ENCODE assay signal across 36 cellular contexts in the genomic region with DNA sequence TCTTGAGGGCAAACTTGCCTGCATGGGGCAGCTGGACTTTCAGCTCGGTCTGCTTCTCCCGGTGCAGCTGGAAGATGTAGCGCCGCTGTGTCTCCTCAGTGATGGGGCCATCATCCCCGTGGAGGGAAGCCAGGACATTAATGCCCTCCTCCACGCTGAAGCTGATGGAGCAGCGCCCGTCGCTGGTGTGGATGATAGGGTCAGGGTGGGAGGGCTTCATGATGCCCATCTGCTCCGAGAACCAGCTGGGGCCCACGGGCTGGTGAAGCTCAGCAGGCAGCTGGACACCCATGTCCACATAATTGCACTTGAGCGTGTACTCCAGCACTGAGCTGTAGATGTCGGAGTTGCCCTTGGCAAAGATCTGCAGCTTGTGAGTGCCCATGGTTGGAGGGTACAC. TPM values are rescaled to one million over a fixed set of nuclear protein-coding genes. Genes with fewer than 3 reads are reported as not detected.
"Had no signal": no experiment of that assay in that cellular context is flagged by ENCODE, and none has a peak within 500 bp of the region (broad histone marks: within the 10 kb centered on the region; RNA-seq: fewer than 3 reads in every experiment).

No MANE protein-coding gene starts in this region.

- DNase-seq: activated B cell treated with CpG ODN at 0.5 μM for 24 hours; activated CD4-positive, alpha-beta memory T cell treated with anti-CD3 and anti-CD28 coated beads for 36 hours; activated CD4-positive, alpha-beta T cell treated with anti-CD3 and anti-CD28 coated beads for 4 hours; activated CD4-positive, alpha-beta T cell treated with anti-CD3 and anti-CD28 coated beads, Interleukin-2, amount 10 ng/mL, durations not matched to agents 24 days and 14 days; activated CD4-positive, alpha-beta T cell treated with anti-CD3 and anti-CD28 coated beads, Interleukin-2, amount 50 U/mL, for 1 hour; activated CD4-positive, alpha-beta T cell treated with anti-CD3 and anti-CD28 coated beads, Interleukin-2, amount 50 U/mL, for 4 hours; activated CD4-positive, CD25-positive, alpha-beta regulatory T cell treated with anti-CD3 and anti-CD28 coated beads, Interleukin-2, amount 50 U/mL, for 72 hours; activated CD8-positive, alpha-beta memory T cell treated with anti-CD3 and anti-CD28 coated beads, Interleukin-2, amount 50 U/mL, for 4 hours; activated CD8-positive, alpha-beta T cell treated with anti-CD3 and anti-CD28 coated beads for 36 hours; activated effector memory CD4-positive, alpha-beta T cell treated with anti-CD3 and anti-CD28 coated beads, Interleukin-2, amount 50 U/mL, for 16 hours; activated gamma-delta T cell treated with Interleukin-2 at 50 U/mL for 16 hours; activated naive CD4-positive, alpha-beta T cell; activated naive CD4-positive, alpha-beta T cell treated with anti-CD3 and anti-CD28 coated beads for 36 hours; activated naive CD4-positive, alpha-beta T cell treated with anti-CD3 and anti-CD28 coated beads, Interleukin-2, amount 50 U/mL, for 16 hours; activated naive CD8-positive, alpha-beta T cell treated with anti-CD3 and anti-CD28 coated beads for 36 hours; activated T-cell treated with anti-CD3 and anti-CD28 coated beads for 4 hours; activated T-cell treated with anti-CD3 and anti-CD28 coated beads, Interleukin-2, amount 50 U/mL, for 1 hour; activated T-cell treated with anti-CD3 and anti-CD28 coated beads, Interleukin-2, amount 50 U/mL, for 4 hours; activated T-cell treated with anti-CD3 and anti-CD28 coated beads, Interleukin-2, amount 50 U/mL, for 72 hours; amniotic stem cell; aorta; body of pancreas; brain microvascular endothelial cell; central memory CD4-positive, alpha-beta T cell; T-helper 1 cell; T-helper 2 cell; T-helper 9 cell had no signal

- H3K27ac ChIP-seq: body of pancreas, brain microvascular endothelial cell, breast epithelium, VCaP had no signal

- H3K4me3 Mint-ChIP-seq: activated B cell treated with CpG ODN at 0.5 μM for 24 hours; activated CD4-positive, alpha-beta memory T cell treated with anti-CD3 and anti-CD28 coated beads for 36 hours; activated CD4-positive, alpha-beta T cell treated with anti-CD3 and anti-CD28 coated beads, Interleukin-2, amount 10 ng/mL, durations not matched to agents 24 days and 14 days; activated CD8-positive, alpha-beta T cell treated with anti-CD3 and anti-CD28 coated beads for 36 hours; activated naive CD4-positive, alpha-beta T cell treated with anti-CD3 and anti-CD28 coated beads for 36 hours; activated naive CD8-positive, alpha-beta T cell treated with anti-CD3 and anti-CD28 coated beads for 36 hours; activated T-cell treated with anti-CD3 and anti-CD28 coated beads, Interleukin-2, amount 50 U/mL, for 4 hours; activated T-cell treated with anti-CD3 and anti-CD28 coated beads, Interleukin-2, amount 50 U/mL, for 72 hours; activated T-helper 1 cell treated with anti-CD3 and anti-CD28 coated beads, Interleukin-12 subunit alpha, Interleukin-12 subunit beta, Interleukin-2, Interleukin-4 antibody, amounts not matched to agents 30 ng/mL and 10 ng/mL and 1 ng/mL, durations not matched to agents 14 hours and 24 hours and 36 hours; activated T-helper 17 cell treated with anti-CD3 and anti-CD28 coated beads, Interleukin-2, amount 50 U/mL, for 72 hours; T-helper 1 cell treated with Interleukin-12 subunit alpha and Interleukin-12 subunit beta and Interleukin-4 antibody, amounts not matched to agents 30 μg/mL and 1 μg/mL, for 36 hours; T-helper 2 cell treated with Interferon-gamma antibody and Interleukin-4, amounts not matched to agents 5 μg/mL and 100 μg/mL, for 36 hours had no signal

- H3K27me3 ChIP-seq: adrenal gland, body of pancreas, brain microvascular endothelial cell, breast epithelium had no signal

- H3K36me3 ChIP-seq: adrenal gland, brain microvascular endothelial cell, breast epithelium had no signal

- H3K9me3 Mint-ChIP-seq: activated B cell treated with CpG ODN at 0.5 μM for 24 hours; activated CD4-positive, alpha-beta memory T cell treated with anti-CD3 and anti-CD28 coated beads for 36 hours; activated CD4-positive, alpha-beta T cell treated with anti-CD3 and anti-CD28 coated beads, Interleukin-2, amount 10 ng/mL, durations not matched to agents 24 days and 14 days; activated CD8-positive, alpha-beta T cell treated with anti-CD3 and anti-CD28 coated beads for 36 hours; activated naive CD4-positive, alpha-beta T cell treated with anti-CD3 and anti-CD28 coated beads for 36 hours; activated naive CD4-positive, alpha-beta T cell treated with anti-CD3 and anti-CD28 coated beads, Interleukin-2, amount 50 U/mL, for 72 hours; activated naive CD8-positive, alpha-beta T cell treated with anti-CD3 and anti-CD28 coated beads for 36 hours; activated T-cell treated with anti-CD3 and anti-CD28 coated beads, Interleukin-2, amount 50 U/mL, for 4 hours; activated T-cell treated with anti-CD3 and anti-CD28 coated beads, Interleukin-2, amount 50 U/mL, for 72 hours; activated T-helper 1 cell treated with anti-CD3 and anti-CD28 coated beads, Interleukin-12 subunit alpha, Interleukin-12 subunit beta, Interleukin-2, Interleukin-4 antibody, amounts not matched to agents 30 ng/mL and 10 ng/mL and 1 ng/mL, durations not matched to agents 14 hours and 24 hours and 36 hours; activated T-helper 17 cell treated with anti-CD3 and anti-CD28 coated beads, Interleukin-2, amount 50 U/mL, for 72 hours; T-helper 1 cell treated with Interleukin-12 subunit alpha and Interleukin-12 subunit beta and Interleukin-4 antibody, amounts not matched to agents 30 μg/mL and 1 μg/mL, for 36 hours; T-helper 2 cell treated with Interferon-gamma antibody and Interleukin-4, amounts not matched to agents 5 μg/mL and 100 μg/mL, for 36 hours had no signal

- H3K36me3 Mint-ChIP-seq: activated CD4-positive, alpha-beta memory T cell treated with anti-CD3 and anti-CD28 coated beads for 36 hours; activated naive CD4-positive, alpha-beta T cell treated with anti-CD3 and anti-CD28 coated beads, Interleukin-2, amount 50 U/mL, for 72 hours; activated naive CD8-positive, alpha-beta T cell treated with anti-CD3 and anti-CD28 coated beads for 36 hours had no signal

- H3K9me3 ChIP-seq: adrenal gland, body of pancreas, breast epithelium had no signal

- H3K4me1 ChIP-seq: body of pancreas had no signal

- H3K27ac Mint-ChIP-seq: activated B cell treated with CpG ODN at 0.5 μM for 24 hours; activated CD4-positive, alpha-beta memory T cell treated with anti-CD3 and anti-CD28 coated beads for 36 hours; activated CD4-positive, alpha-beta T cell treated with anti-CD3 and anti-CD28 coated beads, Interleukin-2, amount 10 ng/mL, durations not matched to agents 24 days and 14 days; activated CD8-positive, alpha-beta T cell treated with anti-CD3 and anti-CD28 coated beads for 36 hours; activated naive CD4-positive, alpha-beta T cell treated with anti-CD3 and anti-CD28 coated beads for 36 hours; activated naive CD4-positive, alpha-beta T cell treated with anti-CD3 and anti-CD28 coated beads, Interleukin-2, amount 50 U/mL, for 72 hours; activated naive CD8-positive, alpha-beta T cell treated with anti-CD3 and anti-CD28 coated beads for 36 hours; activated T-cell treated with anti-CD3 and anti-CD28 coated beads, Interleukin-2, amount 50 U/mL, for 72 hours; activated T-helper 1 cell treated with anti-CD3 and anti-CD28 coated beads, Interleukin-12 subunit alpha, Interleukin-12 subunit beta, Interleukin-2, Interleukin-4 antibody, amounts not matched to agents 30 ng/mL and 10 ng/mL and 1 ng/mL, durations not matched to agents 14 hours and 24 hours and 36 hours; activated T-helper 17 cell treated with anti-CD3 and anti-CD28 coated beads, Interleukin-2, amount 50 U/mL, for 72 hours; T-helper 1 cell treated with Interleukin-12 subunit alpha and Interleukin-12 subunit beta and Interleukin-4 antibody, amounts not matched to agents 30 μg/mL and 1 μg/mL, for 36 hours; T-helper 2 cell treated with Interferon-gamma antibody and Interleukin-4, amounts not matched to agents 5 μg/mL and 100 μg/mL, for 36 hours had no signal

- H3K4me3 ChIP-seq: adrenal gland, body of pancreas, breast epithelium had no signal

RNA-seq across cellular contexts. Expression of a gene that starts 46.9 kb away (rescaled TPM):
- total RNA-seq: activated B cell treated with CpG ODN at 0.5 μM for 24 hours; activated CD4-positive, alpha-beta memory T cell treated with anti-CD3 and anti-CD28 coated beads for 36 hours; activated CD4-positive, alpha-beta T cell treated with anti-CD3 and anti-CD28 coated beads, Interleukin-2, amount 10 ng/mL, durations not matched to agents 24 days and 14 days; activated CD8-positive, alpha-beta memory T cell treated with anti-CD3 and anti-CD28 coated beads for 36 hours; activated CD8-positive, alpha-beta T cell treated with anti-CD3 and anti-CD28 coated beads for 36 hours; activated naive CD4-positive, alpha-beta T cell treated with anti-CD3 and anti-CD28 coated beads for 36 hours; activated naive CD4-positive, alpha-beta T cell treated with anti-CD3 and anti-CD28 coated beads, Interleukin-2, amount 50 U/mL, for 72 hours; activated naive CD8-positive, alpha-beta T cell treated with anti-CD3 and anti-CD28 coated beads for 36 hours; activated T-cell treated with anti-CD3 and anti-CD28 coated beads, Interleukin-2, amount 50 U/mL, for 4 hours; activated T-cell treated with anti-CD3 and anti-CD28 coated beads, Interleukin-2, amount 50 U/mL, for 72 hours; activated T-helper 1 cell treated with anti-CD3 and anti-CD28 coated beads, Interleukin-12 subunit alpha, Interleukin-12 subunit beta, Interleukin-2, Interleukin-4 antibody, amounts not matched to agents 30 ng/mL and 10 ng/mL and 1 ng/mL, durations not matched to agents 14 hours and 24 hours and 36 hours; activated T-helper 17 cell treated with anti-CD3 and anti-CD28 coated beads, Interleukin-2, amount 50 U/mL, for 72 hours had no signal
